In the genomic region with DNA sequence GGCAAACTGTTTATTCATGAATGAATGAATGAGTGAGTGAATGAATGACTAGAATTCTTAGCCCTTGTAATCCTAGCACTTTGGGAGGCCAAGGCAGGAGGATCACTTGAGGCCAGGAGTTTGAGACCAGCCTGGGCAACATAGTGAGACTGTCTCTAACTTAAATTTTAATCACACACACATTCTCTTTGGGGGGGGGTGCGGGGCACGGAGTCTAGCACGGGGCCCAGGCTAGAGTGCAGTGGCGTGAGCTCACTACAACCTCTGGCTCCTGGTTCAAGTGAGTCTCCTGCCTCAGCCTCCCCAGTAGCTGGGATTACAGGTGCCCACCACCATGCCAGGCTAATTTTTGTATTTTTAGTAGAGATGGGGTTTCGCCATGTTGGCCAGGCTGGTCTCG, we compare ENCODE assay signal across 6 cellular contexts. TPM values are rescaled to one million over a fixed set of nuclear protein-coding genes. Genes with fewer than 3 reads are reported as not detected.
"Had no signal": no experiment of that assay in that cellular context is flagged by ENCODE, and none has a peak within 500 bp of the region (broad histone marks: within the 10 kb centered on the region; RNA-seq: fewer than 3 reads in every experiment).

No MANE protein-coding gene starts in this region.

RNA-seq across cellular contexts. Expression of gene SPDYE2B, which starts 40.5 kb away (rescaled TPM):
- total RNA-seq: GM23338, H1, H9, HT-29, IMR-90, K562 had no signal
- polyA plus RNA-seq: H1, IMR-90, K562 had no signal
